Comparison of ENCODE assay signal across 17 cellular contexts in the genomic region with DNA sequence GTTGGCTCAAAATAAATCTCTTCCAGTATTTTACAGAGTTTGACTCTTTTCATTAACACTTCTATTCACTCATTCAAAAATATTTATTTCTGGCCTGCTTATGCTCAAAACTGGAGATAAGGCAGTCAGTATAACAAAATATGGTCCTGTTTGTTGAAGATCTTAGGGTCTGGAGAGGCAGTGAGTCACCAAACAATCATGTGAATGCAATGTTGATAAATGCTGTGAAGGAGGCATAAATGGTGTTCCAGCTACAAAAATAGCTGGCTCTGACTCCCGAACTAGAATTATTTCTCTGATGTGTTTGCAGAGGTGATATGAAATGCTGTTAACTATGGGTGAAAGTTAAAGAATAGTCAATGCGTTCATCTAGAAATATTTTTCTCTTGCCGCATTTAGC.
DNase-seq lines count a peak whose midpoint lies in the region; FAIRE-seq and TF ChIP-seq lines count a peak whose summit lies in the region.
"Had no signal": no experiment of that assay in that cellular context is flagged by ENCODE, and none has a peak within 500 bp of the region (broad histone marks: within the 10 kb centered on the region; RNA-seq: fewer than 3 reads in every experiment).

No MANE protein-coding gene starts in this region.

- H3K9me3 ChIP-seq in left ventricle myocardium inferior (replicated peaks) = no peaks in the 10 kb centered on the region
- H3K9me3 ChIP-seq: tibial artery had no signal

- CTCF ChIA-PET in Calu3 (lab: Charles Lee) = no interaction called here

- DNase-seq in left ventricle myocardium inferior (no peak), cardiac septum (ENCODE audit: low spot score) (no peak), bronchial epithelial cell (ENCODE audit: low read depth) (peak; percentile 35), iris pigment epithelial cell (ENCODE audit: low read depth) (peak; percentile 81), urothelium cell line (ENCODE audit: low spot score) (peak; percentile 15), Calu3 (no peak), NCI-H1930 (lab: John Stamatoyannopoulos, UW) (no peak), GM20000 (ENCODE audit: low spot score) (no peak)
- DNase-seq: 8988T; activated CD4-positive, CD25-positive, alpha-beta regulatory T cell; amygdala; GOT3; stimulated activated CD4-positive, alpha-beta T cell treated with anti-CD3 and anti-CD28 coated beads, Interleukin-4, amount 100 ng/mL, for 24 hours; tibial artery had no signal

- H3K27me3 ChIP-seq in left ventricle myocardium inferior (ENCODE audit: low read depth) (no peaks in the 10 kb centered on the region), bronchial epithelial cell (ENCODE audit: control insufficient read depth, insufficient read depth, low read length) (no peaks in the 10 kb centered on the region)
- H3K27me3 ChIP-seq: tibial artery had no signal

- peaks cover 4% of the 10 kb centered on the region for H3K9me3 Mint-ChIP-seq in Calu3 (ENCODE audit: low read depth, unreplicated experiment)

- no peaks in the 10 kb centered on the region for H3K27me3 Mint-ChIP-seq in Calu3 (ENCODE audit: unreplicated experiment)
- H3K27me3 Mint-ChIP-seq: IgD-negative memory B cell had no signal

- H3K36me3 Mint-ChIP-seq in Calu3 (ENCODE audit: insufficient read depth, unreplicated experiment) = no peaks in the 10 kb centered on the region
- H3K36me3 Mint-ChIP-seq: IgD-negative memory B cell had no signal

- H3K36me3 ChIP-seq in left ventricle myocardium inferior (no peaks in the 10 kb centered on the region), bronchial epithelial cell (ENCODE audit: control insufficient read depth, insufficient read depth, low read length) (no peaks in the 10 kb centered on the region)
- H3K36me3 ChIP-seq: tibial artery had no signal

- no peak overlapping the region for H3K27ac Mint-ChIP-seq in Calu3 (ENCODE audit: unreplicated experiment)

- H3K4me1 ChIP-seq in left ventricle myocardium inferior = no peaks in the 10 kb centered on the region
- H3K4me1 ChIP-seq: tibial artery had no signal

- H3K4me1 Mint-ChIP-seq in Calu3 (ENCODE audit: low read depth, unreplicated experiment) = no peaks in the 10 kb centered on the region
- H3K4me1 Mint-ChIP-seq: IgD-negative memory B cell had no signal

- no peak for TF ChIP-seq CTCF in left ventricle myocardium inferior (IDR thresholded peaks at IDR 0.05; ENCODE audit: borderline replicate concordance)
- no peak for TF ChIP-seq CTCF in bronchial epithelial cell (IDR thresholded peaks at IDR 0.05; ENCODE audit: insufficient read depth, low read length, severe bottlenecking)
- no peak for TF ChIP-seq CTCF in Calu3 (IDR thresholded peaks at IDR 0.05; ENCODE audit: unreplicated experiment)
- TF ChIP-seq CTCF in GM20000 (IDR thresholded peaks at IDR 0.05; ENCODE audit: extremely low read depth, missing control alignments) = no peak

- intact Hi-C loops in left ventricle myocardium inferior (cut with micrococcal nuclease) (no loop called here), cardiac septum (cut with DNase I) (no loop called here), Calu3 (cut with micrococcal nuclease; ENCODE audit: unreplicated experiment) (no loop called here)

- H3K4me3 Mint-ChIP-seq in Calu3 (ENCODE audit: low read depth, unreplicated experiment) = no peak overlapping the region
- H3K4me3 Mint-ChIP-seq: IgD-negative memory B cell had no signal

- no TSS peak for BruUV-seq in Calu3 (replicated peaks; lab: Mats Ljungman, UMichigan)

- peak overlapping the region; percentile 6 for H3K27ac ChIP-seq in left ventricle myocardium inferior (replicated peaks)
- H3K27ac ChIP-seq: C4-2B, tibial artery had no signal

- FAIRE-seq in bronchial epithelial cell (lab: Jason Lieb, UNC) = no peak
- FAIRE-seq in urothelium cell line (lab: Jason Lieb, UNC) = no peak
- FAIRE-seq: frontal cortex had no signal

- H3K4me3 ChIP-seq in left ventricle myocardium inferior (no peak overlapping the region), bronchial epithelial cell (ENCODE audit: low read depth, low read length) (no peak overlapping the region)
- H3K4me3 ChIP-seq: tibial artery had no signal

Comparison
In these comparisons a context has a peak if more than half of its experiments do, and no peak if none do; other contexts are left out.
1. DNase-seq: peak in bronchial epithelial cell (single experiment), iris pigment epithelial cell (single experiment) and urothelium cell line (single experiment); none in left ventricle myocardium inferior (single experiment), cardiac septum (single experiment), Calu3 (single experiment), NCI-H1930 (0 of 2) and GM20000 (single experiment).